16 cellular contexts compared by ENCODE assay signal in the genomic region with DNA sequence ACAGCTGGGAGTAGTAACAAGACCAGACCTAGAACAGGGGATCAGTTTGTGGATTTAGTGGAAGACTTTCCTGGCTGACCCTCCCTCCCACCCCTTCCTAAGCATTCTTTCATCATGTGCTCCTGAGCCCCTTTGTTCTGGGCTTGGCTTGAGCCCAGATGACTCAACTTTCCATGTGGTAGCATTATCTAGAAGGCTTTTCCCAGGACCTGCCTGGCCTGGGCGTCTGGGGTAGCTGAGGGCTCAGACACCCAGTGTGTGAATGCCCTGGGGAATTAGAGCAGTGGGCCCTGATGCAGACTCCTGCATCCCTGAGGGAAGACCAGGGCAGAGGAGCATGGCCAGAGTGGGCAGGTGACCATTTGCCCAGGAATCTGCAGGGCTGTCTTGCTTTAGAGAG. TPM values are rescaled to one million over a fixed set of nuclear protein-coding genes. Genes with fewer than 3 reads are reported as not detected.
DNase-seq lines count a peak whose midpoint lies in the region; ATAC-seq, FAIRE-seq and TF ChIP-seq lines count a peak whose summit lies in the region.
"Had no signal": no experiment of that assay in that cellular context is flagged by ENCODE, and none has a peak within 500 bp of the region (broad histone marks: within the 10 kb centered on the region; RNA-seq: fewer than 3 reads in every experiment).

No MANE protein-coding gene starts in this region.

- no peak overlapping the region for H3K9ac ChIP-seq in PC-3 (ENCODE audit: low read length)
- no peak overlapping the region for H3K9ac ChIP-seq in endothelial cell of umbilical vein (replicated peaks; ENCODE audit: extremely low read depth, insufficient read depth, low read length)
- H3K9ac ChIP-seq in trophoblast cell (ENCODE audit: low read length) = no peak overlapping the region

- TF ChIP-seq POLR2A in endothelial cell of umbilical vein (IDR thresholded peaks at IDR 0.05; ENCODE audit: low read depth, low read length) = no peak

- no peak overlapping the region for H2AK5ac ChIP-seq in trophoblast cell (ENCODE audit: low read length)

- H3K79me1 ChIP-seq in trophoblast cell (ENCODE audit: low read length) = peaks cover 13% of the 10 kb centered on the region

- H3K9me3 ChIP-seq in PC-3 (ENCODE audit: low read length) = no peaks in the 10 kb centered on the region
- no peaks in the 10 kb centered on the region for H3K9me3 ChIP-seq in endothelial cell of umbilical vein (replicated peaks; ENCODE audit: control insufficient read depth, insufficient read depth, low read length)
- no peaks in the 10 kb centered on the region for H3K9me3 ChIP-seq in trophoblast cell (ENCODE audit: insufficient read depth, low read depth, low read length)
- H3K9me3 ChIP-seq: colonic mucosa, suprapubic skin had no signal

- no peak overlapping the region for H4K12ac ChIP-seq in trophoblast cell (ENCODE audit: low read depth, low read length)

- H3K27me3 Mint-ChIP-seq in CD14-positive monocyte (ENCODE audit: low read depth in 3 of 3) = peaks cover 2 to 3% (median 2%) of the 10 kb centered on the region in 3 donors

- H3K4ac ChIP-seq in trophoblast cell (ENCODE audit: low read depth, low read length) = no peak overlapping the region

- H3K9me3 Mint-ChIP-seq in CD14-positive monocyte = peaks cover 0 to 5% (median 0%) of the 10 kb centered on the region in 7 donors

- H3K27ac ChIP-seq in PC-3 (ENCODE audit: low read length) = peak overlapping the region; percentile 83
- H3K27ac ChIP-seq in endothelial cell of umbilical vein (ENCODE audit: insufficient read depth, low read depth, low read length) = no peak overlapping the region
- H3K27ac ChIP-seq in trophoblast cell (ENCODE audit: low read depth, low read length) = peak overlapping the region; percentile 67
- H3K27ac ChIP-seq: colonic mucosa, suprapubic skin had no signal

- no peaks in the 10 kb centered on the region for H3K36me3 ChIP-seq in PC-3 (ENCODE audit: low read depth, low read length)
- H3K36me3 ChIP-seq in endothelial cell of umbilical vein (ENCODE audit: control insufficient read depth in 2 of 2, extremely low read depth in 1 of 2, insufficient read depth in 2 of 2, low read length in 2 of 2) = no peaks in the 10 kb centered on the region
- H3K36me3 ChIP-seq in trophoblast cell (ENCODE audit: control insufficient read depth in 1 of 2, insufficient read depth in 2 of 2, low read length in 2 of 2) = no peaks in the 10 kb centered on the region
- H3K36me3 ChIP-seq: colonic mucosa, suprapubic skin had no signal

- BruUV-seq in PC-3 (replicated peaks; lab: Mats Ljungman, UMichigan) (no TSS peak), endothelial cell of umbilical vein (replicated peaks; lab: Mats Ljungman, UMichigan) (no TSS peak)

- H3K4me3 ChIP-seq in PC-3 (ENCODE audit: low read length) (no peak overlapping the region), endothelial cell of umbilical vein (replicated peaks in 1 of 3; ENCODE audit: insufficient read depth in 1 of 3, low read depth in 1 of 3, low read length in 3 of 3) (no peak overlapping the region), trophoblast cell (ENCODE audit: low read depth, low read length) (no peak overlapping the region)
- H3K4me3 ChIP-seq: colonic mucosa, suprapubic skin had no signal

- ATAC-seq in PC-3 = no peak
- ATAC-seq: esophagus mucosa had no signal

- no CpG with 5 or more reads among the region's 1 CpG for WGBS in trophoblast cell (ENCODE audit: extremely low coverage, insufficient coverage, insufficient read length)

- no peak overlapping the region for H4K8ac ChIP-seq in trophoblast cell (ENCODE audit: low read depth, low read length)

- H3K27me3 ChIP-seq in PC-3 (ENCODE audit: low read length) (no peaks in the 10 kb centered on the region), endothelial cell of umbilical vein (ENCODE audit: control insufficient read depth in 2 of 2, insufficient read depth in 2 of 2, low read length in 2 of 2) (no peaks in the 10 kb centered on the region), trophoblast cell (ENCODE audit: insufficient read depth, low read length) (no peaks in the 10 kb centered on the region)
- H3K27me3 ChIP-seq: colonic mucosa had no signal

- no peaks in the 10 kb centered on the region for H3K36me3 Mint-ChIP-seq in CD14-positive monocyte
- H3K36me3 Mint-ChIP-seq: activated naive CD8-positive, alpha-beta T cell had no signal

- POLR2A ChIA-PET in PC-3 (lab: Charles Lee; ENCODE audit: unreplicated experiment) (no interaction called here), endothelial cell of umbilical vein (lab: Charles Lee) (no interaction called here)

- H3K4me1 ChIP-seq in PC-3 (ENCODE audit: insufficient read depth, low read length) = peaks cover 47% of the 10 kb centered on the region
- no peaks in the 10 kb centered on the region for H3K4me1 ChIP-seq in endothelial cell of umbilical vein (ENCODE audit: control insufficient read depth, extremely low read depth, insufficient read depth, low read length)
- H3K4me1 ChIP-seq in trophoblast cell (ENCODE audit: control insufficient read depth in 1 of 2, insufficient read depth in 2 of 2, low read length in 2 of 2) = peaks cover 22 to 30% of the 10 kb centered on the region in 2 experiments
- H3K4me1 ChIP-seq: colonic mucosa, suprapubic skin had no signal

- dilution Hi-C loops in endothelial cell of umbilical vein (cut with MboI; ENCODE audit: extremely low pct_ligation_motif_present, low sequenced_read_pairs) = no loop called here

- DNase-seq in COLO829 (ENCODE audit: low spot score) (peak; percentile 9), PC-3 (peak; percentile 52), endothelial cell of umbilical vein (ENCODE audit: low read depth, low spot score) (peak; percentile 60), trophoblast cell (peak in 1 of 2 donors; percentile 27), C1 segment of cervical spinal cord (lab: John Stamatoyannopoulos, UW) (no peak), CD14-positive monocyte (ENCODE audit: low spot score) (no peak), cerebellum (ENCODE audit: low spot score) (no peak)
- no peak for DNase-seq in effector CD4-positive, alpha-beta T cell
- DNase-seq: activated CD4-positive, alpha-beta T cell treated with anti-CD3 and anti-CD28 coated beads for 4 hours; colonic mucosa; DMS 273 treated with DMSO at 0.1 percent for 48 hours; SHP77; stimulated activated CD4-positive, alpha-beta T cell treated with anti-CD3 and anti-CD28 coated beads, Interleukin-1b, Interleukin-23, amount 100 ng/mL, for 48 hours had no signal

- H2AFZ ChIP-seq in PC-3 (ENCODE audit: low read length) (no peak overlapping the region), endothelial cell of umbilical vein (ENCODE audit: low read depth, low read length) (no peak overlapping the region), trophoblast cell (ENCODE audit: insufficient read depth, low read length, poor library complexity) (no peak overlapping the region)

- no peak overlapping the region for H3K14ac ChIP-seq in trophoblast cell (ENCODE audit: low read length)

- H2BK5ac ChIP-seq in trophoblast cell (ENCODE audit: low read depth, low read length, poor library complexity) = no peak overlapping the region

- TF ChIP-seq CTCF in PC-3 (conservative IDR thresholded peaks at IDR 0.05; ENCODE audit: low read depth, low read length) = no peak
- no peak for TF ChIP-seq CTCF in endothelial cell of umbilical vein (IDR thresholded peaks at IDR 0.05; ENCODE audit: extremely low read depth in 1 of 2, insufficient read depth in 1 of 2, low read depth in 1 of 2, low read length in 2 of 2)
- no peak for TF ChIP-seq CTCF in CD14-positive monocyte (IDR thresholded peaks at IDR 0.05)

- CTCF ChIA-PET in PC-3 (lab: Charles Lee) (no interaction called here), endothelial cell of umbilical vein (lab: Charles Lee) (interaction anchor here (1.7 to 2.1 kb wide), 3 partner anchors 9 to 462 kb away, joined by 5 to 6 read pairs (median 6); no protein-coding TSS in a partner anchor)

- H3K79me2 ChIP-seq in PC-3 (ENCODE audit: low read length) (no peaks in the 10 kb centered on the region), endothelial cell of umbilical vein (ENCODE audit: control insufficient read depth, insufficient read depth, low read length) (no peaks in the 10 kb centered on the region), trophoblast cell (ENCODE audit: control insufficient read depth, insufficient read depth, low read length, poor library complexity) (no peaks in the 10 kb centered on the region)

- no peak overlapping the region for H2BK120ac ChIP-seq in trophoblast cell (ENCODE audit: insufficient read depth, low read length, poor library complexity)

- no peak overlapping the region for H3K23ac ChIP-seq in trophoblast cell (ENCODE audit: low read length)

- no peak overlapping the region for H3K27ac Mint-ChIP-seq in CD14-positive monocyte
- H3K27ac Mint-ChIP-seq: activated naive CD8-positive, alpha-beta T cell had no signal

- no peak overlapping the region for H3K18ac ChIP-seq in trophoblast cell (ENCODE audit: low read length)

- H4K91ac ChIP-seq in trophoblast cell (ENCODE audit: low read depth, low read length) = peak overlapping the region; percentile 8

- no peaks in the 10 kb centered on the region for H3K4me1 Mint-ChIP-seq in CD14-positive monocyte

- H2BK12ac ChIP-seq in trophoblast cell (ENCODE audit: low read length) = no peak overlapping the region

- no peak overlapping the region for H3K4me3 Mint-ChIP-seq in CD14-positive monocyte
- H3K4me3 Mint-ChIP-seq: activated naive CD8-positive, alpha-beta T cell had no signal

- no peaks in the 10 kb centered on the region for H4K20me1 ChIP-seq in PC-3 (ENCODE audit: low read length)
- no peaks in the 10 kb centered on the region for H4K20me1 ChIP-seq in endothelial cell of umbilical vein (replicated peaks; ENCODE audit: control insufficient read depth, extremely low read depth, insufficient read depth, low read length)

- intact Hi-C loops in PC-3 (cut with micrococcal nuclease) (no loop called here), endothelial cell of umbilical vein (cut with micrococcal nuclease) (no loop called here), CD14-positive monocyte (cut with micrococcal nuclease) (no loop called here)

- H3F3A ChIP-seq in PC-3 (ENCODE audit: low read length, unreplicated experiment) = peaks cover 15% of the 10 kb centered on the region

- H3K4me2 ChIP-seq in PC-3 (ENCODE audit: low read length) (no peak overlapping the region), endothelial cell of umbilical vein (ENCODE audit: insufficient read depth, low read length) (no peak overlapping the region), trophoblast cell (ENCODE audit: low read length) (no peak overlapping the region)

- FAIRE-seq in endothelial cell of umbilical vein (lab: Jason Lieb, UNC) = no peak

- H3K9me1 ChIP-seq in endothelial cell of umbilical vein (replicated peaks; ENCODE audit: control insufficient read depth, extremely low read depth, insufficient read depth, low read length) = no peaks in the 10 kb centered on the region

- H3K9me2 ChIP-seq in PC-3 (replicated peaks; ENCODE audit: low read length) = no peaks in the 10 kb centered on the region

RNA-seq across cellular contexts. Expression of gene TSPAN2, which starts 44.1 kb away (rescaled TPM):
- total RNA-seq in PC-3 (2014; rRNA removed) = 1.3 and 1.7 TPM in 2 replicates
- total RNA-seq in endothelial cell of umbilical vein = 2.4 and 5.0 TPM in 2 replicates
- polyA plus RNA-seq in endothelial cell of umbilical vein = 1.5 and 1.8 TPM in 2 replicates
- polyA plus RNA-seq in endothelial cell of umbilical vein (2011; cell fraction: cytosol; rRNA removed) = 1.4 and 2.1 TPM in 2 replicates
- polyA plus RNA-seq in endothelial cell of umbilical vein (2011; cell fraction: nucleus; rRNA removed) = 0.50 and 0.90 TPM in 2 replicates
- 0.23 and 0.63 TPM in 2 replicates for polyA plus RNA-seq in endothelial cell of umbilical vein (2012)
- polyA minus RNA-seq in endothelial cell of umbilical vein = 0.80 and 1.6 TPM in 2 replicates
- not detected for polyA minus RNA-seq in endothelial cell of umbilical vein (2011; cell fraction: cytosol; rRNA and poly(A)+ RNA removed)
- 0.72 and 1.6 TPM in 2 replicates for polyA minus RNA-seq in endothelial cell of umbilical vein (2011; cell fraction: nucleus; rRNA and poly(A)+ RNA removed)
- polyA plus RNA-seq in trophoblast cell (2013) = 18.9 and 20.8 TPM in 2 replicates
- 10 to 100 TPM; 16.7 to 20.6 TPM for polyA plus RNA-seq in CD14-positive monocyte
- total RNA-seq in cerebellum = 11.1 TPM

Comparison
In these comparisons a context has a peak if more than half of its experiments do, and no peak if none do; other contexts are left out.
1. DNase-seq: peak in COLO829 (single experiment), PC-3 (single experiment) and endothelial cell of umbilical vein (single experiment); none in C1 segment of cervical spinal cord (0 of 14), effector CD4-positive, alpha-beta T cell (single experiment), CD14-positive monocyte (single experiment) and cerebellum (single experiment).